ENCODE assay signal across 1 cellular context in the genomic region with DNA sequence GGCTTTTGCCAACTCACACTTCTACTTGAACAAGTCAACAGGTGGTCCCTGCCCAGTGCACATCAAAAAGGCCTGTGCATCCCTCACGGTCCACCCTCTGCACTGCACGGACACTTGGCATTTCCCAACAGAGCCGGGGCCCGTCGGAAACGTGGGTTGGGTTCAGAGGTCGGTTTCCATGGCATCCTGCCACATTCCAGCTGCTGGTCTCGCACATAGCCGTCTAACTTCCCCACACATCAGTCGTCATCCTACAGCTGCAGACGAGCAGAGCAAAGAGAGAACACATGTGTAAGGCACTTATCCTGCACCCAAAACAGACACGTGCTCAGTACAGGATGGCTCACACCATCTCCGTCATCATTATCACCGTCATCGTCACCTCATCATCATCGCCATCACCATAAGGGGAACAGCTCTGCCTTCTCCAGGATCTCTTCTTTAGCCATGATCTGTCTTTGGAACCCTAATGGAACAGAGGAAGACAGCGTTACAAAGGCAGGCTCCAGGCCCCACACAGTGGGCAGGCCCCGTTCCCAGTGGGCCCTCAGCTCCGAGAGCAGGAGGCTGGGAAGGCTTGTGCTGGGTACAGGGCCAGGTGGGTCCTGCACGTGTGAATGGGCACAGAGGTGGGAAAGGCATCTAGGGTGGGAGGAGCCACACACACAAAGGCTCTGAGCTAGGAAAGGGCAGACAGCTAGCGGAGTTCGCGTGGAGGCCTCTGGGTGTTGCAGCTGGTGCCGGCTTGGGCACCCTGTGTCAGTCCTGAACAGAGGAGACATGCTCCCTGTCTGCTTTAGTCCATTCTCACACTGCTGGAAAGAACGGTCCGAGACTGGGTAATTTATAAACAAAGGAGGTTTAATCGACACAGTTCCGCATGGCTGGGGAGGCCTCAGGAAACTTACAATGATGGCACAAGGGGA.
TF ChIP-seq lines count a peak whose summit lies in the region.

No MANE protein-coding gene starts in this region.

TF ChIP-seq in H1, 55 proteins besides CTCF, POLR2A, EP300 and RAD21:
- no peak for TF ChIP-seq KDM4A (IDR thresholded peaks at IDR 0.05; ENCODE audit: low read depth, low read length, severe bottlenecking)
